Comparison of ENCODE assay signal across 16 cellular contexts in genomic region chr1:233241782-233242181, GRCh38. TPM values are rescaled to one million over a fixed set of nuclear protein-coding genes. Genes with fewer than 3 reads are reported as not detected.
A peak's percentile ranks its signal among the peaks of the same experiment; 100 is the strongest.
DNase-seq lines count a peak whose midpoint lies in the region; ATAC-seq, FAIRE-seq and TF ChIP-seq lines count a peak whose summit lies in the region.
"Had no signal": no experiment of that assay in that cellular context is flagged by ENCODE, and none has a peak within 500 bp of the region (broad histone marks: within the 10 kb centered on the region; RNA-seq: fewer than 3 reads in every experiment).

No MANE protein-coding gene starts in this region.

- BruUV-seq in K562 (replicated peaks; lab: Mats Ljungman, UMichigan), result no TSS peak

- peaks cover 2% of the 10 kb centered on the region for H3K79me1 ChIP-seq in mesenchymal stem cell (replicated peaks; ENCODE audit: low read length, poor library complexity, severe bottlenecking)

- no peak overlapping the region for H3K4me3 ChIP-seq in K562
- no peak overlapping the region for H3K4me3 ChIP-seq in mesenchymal stem cell (ENCODE audit: insufficient read depth in 1 of 2, low read depth in 1 of 2, low read length in 2 of 2)
- H3K4me3 ChIP-seq in transverse colon, result no peak overlapping the region
- H3K4me3 ChIP-seq in Karpas-422 (ENCODE audit: low read length), result no peak overlapping the region
- H3K4me3 ChIP-seq: GM23338, PC-9, SJSA1 had no signal

- no peak overlapping the region for H3K4me3 Mint-ChIP-seq in activated T-helper 2 cell treated with anti-CD3 and anti-CD28 coated beads, Interferon-gamma antibody, Interleukin-2, Interleukin-4, amounts not matched to agents 10 μg/mL and 5 μg/mL and 100 μg/mL, durations not matched to agents 14 hours and 24 hours and 36 hours (ENCODE audit: low read depth)
- H3K4me3 Mint-ChIP-seq: GM23338 had no signal

- no peaks in the 10 kb centered on the region for H3K27me3 Mint-ChIP-seq in activated T-helper 2 cell treated with anti-CD3 and anti-CD28 coated beads, Interferon-gamma antibody, Interleukin-2, Interleukin-4, amounts not matched to agents 10 μg/mL and 5 μg/mL and 100 μg/mL, durations not matched to agents 14 hours and 24 hours and 36 hours (ENCODE audit: low read depth)

- H3K14ac ChIP-seq in mesenchymal stem cell (ENCODE audit: low read length in 2 of 2), result no peak overlapping the region

- H3K9me2 ChIP-seq in Karpas-422 (replicated peaks; ENCODE audit: insufficient read depth, low read length), result no peaks in the 10 kb centered on the region

- H3K9me3 Mint-ChIP-seq in activated T-helper 2 cell treated with anti-CD3 and anti-CD28 coated beads, Interferon-gamma antibody, Interleukin-2, Interleukin-4, amounts not matched to agents 10 μg/mL and 5 μg/mL and 100 μg/mL, durations not matched to agents 14 hours and 24 hours and 36 hours, result no peaks in the 10 kb centered on the region
- H3K9me3 Mint-ChIP-seq: GM23338 had no signal

- 3% methylated on average over 2 of the region's 2 CpGs for WGBS in K562 (ENCODE audit: insufficient coverage, low coverage, missing lambda C conversion rate)
- 0% methylated on average over 1 of the region's 2 CpGs for WGBS in mesenchymal stem cell
- WGBS in transverse colon (ENCODE audit: low coverage in 1 of 2), 2 donors, result 33 to 47% methylated on average over 2 of the region's 2 CpGs

- H3K9ac ChIP-seq in K562 (ENCODE audit: insufficient read depth in 1 of 2, low read depth in 2 of 2, low read length in 2 of 2) (no peak overlapping the region), mesenchymal stem cell (ENCODE audit: low read length) (peak overlapping the region; percentile 44), Karpas-422 (ENCODE audit: low read length) (no peak overlapping the region)

- H2BK5ac ChIP-seq in mesenchymal stem cell (ENCODE audit: low read depth, low read length, poor library complexity, severe bottlenecking), result no peak overlapping the region

- no peak overlapping the region for H2BK12ac ChIP-seq in mesenchymal stem cell (ENCODE audit: low read length in 2 of 2)

- ATAC-seq in K562, result no peak

- peaks cover 2% of the 10 kb centered on the region for H3K4me1 Mint-ChIP-seq in activated T-helper 2 cell treated with anti-CD3 and anti-CD28 coated beads, Interferon-gamma antibody, Interleukin-2, Interleukin-4, amounts not matched to agents 10 μg/mL and 5 μg/mL and 100 μg/mL, durations not matched to agents 14 hours and 24 hours and 36 hours (ENCODE audit: low read depth)

- DNase-seq in HEK293T (ENCODE audit: extremely low spot score), result peak; percentile 19
- no peak for DNase-seq in K562 (ENCODE audit: extremely low read depth in 1 of 4, low spot score in 3 of 4)
- DNase-seq in mesenchymal stem cell, result no peak
- no peak for DNase-seq in transverse colon
- no peak for DNase-seq in head of caudate nucleus
- no peak for DNase-seq in activated T-helper 2 cell treated with anti-CD3 and anti-CD28 coated beads, Interferon-gamma antibody, Interleukin-2, Interleukin-4, amounts not matched to agents 10 μg/mL and 5 μg/mL and 100 μg/mL, durations not matched to agents 14 hours and 24 hours and 36 hours (ENCODE audit: low spot score)
- DNase-seq in erythroblast (lab: John Stamatoyannopoulos, UW), result no peak
- no peak for DNase-seq in Karpas-422
- DNase-seq: DMS 273 treated with DMSO at 0.1 percent for 48 hours, NCI-H1417 treated with DMSO at 0.1 percent for 48 hours, NCI-H187 treated with DMSO at 0.1 percent for 48 hours had no signal

- H2AFZ ChIP-seq in K562 (ENCODE audit: low read depth, low read length), result no peak overlapping the region
- H2AFZ ChIP-seq in mesenchymal stem cell (ENCODE audit: low read depth, low read length), result no peak overlapping the region
- no peak overlapping the region for H2AFZ ChIP-seq in Karpas-422 (ENCODE audit: low read length)
- H2AFZ ChIP-seq: GM23338, PC-9 had no signal

- H2BK15ac ChIP-seq in mesenchymal stem cell (ENCODE audit: low read depth, poor library complexity, severe bottlenecking), result no peak overlapping the region

- TF ChIP-seq EP300 in K562 (IDR thresholded peaks at IDR 0.05; ENCODE audit: low read length), result no peak
- no peak for TF ChIP-seq EP300 in transverse colon (IDR thresholded peaks at IDR 0.05; ENCODE audit: low read depth)

- no peak overlapping the region for H3K23ac ChIP-seq in mesenchymal stem cell (ENCODE audit: low read length in 2 of 2)

- H4K8ac ChIP-seq in mesenchymal stem cell (ENCODE audit: low read length), result no peak overlapping the region

- H4K20me1 ChIP-seq in K562 (replicated peaks; ENCODE audit: control insufficient read depth, insufficient read depth, low read length) (no peaks in the 10 kb centered on the region), Karpas-422 (ENCODE audit: insufficient read depth, low read depth, low read length) (no peaks in the 10 kb centered on the region)

- no peak for TF ChIP-seq CTCF in K562 (IDR thresholded peaks at IDR 0.05 in 2 of 3, conservative IDR thresholded peaks at IDR 0.05 in 1 of 3; ENCODE audit: insufficient read depth in 2 of 3, low read depth in 1 of 3, low read length in 3 of 3)
- no peak for TF ChIP-seq CTCF in transverse colon (IDR thresholded peaks at IDR 0.05)

- in situ Hi-C loops in K562 (cut with MboI) (loop anchor here (25.0 kb wide), 2 partner anchors 604 to 1504 kb away; partner anchors contain the start of gene SIPA1L2), transverse colon (cut with MboI; ENCODE audit: low pct_ligation_motif_present in 1 of 4, low pct_unique_long_range_greater_than_20kb in 1 of 4, low sequenced_read_pairs in 3 of 4) (loop anchor here (25.0 kb wide), 2 partner anchors 604 to 1379 kb away; partner anchors contain the start of gene SIPA1L2 (in 4 of the 4))

- H3K9me1 ChIP-seq in K562 (ENCODE audit: control insufficient read depth, insufficient read depth, low read length), result no peaks in the 10 kb centered on the region

- H2AK5ac ChIP-seq in mesenchymal stem cell (ENCODE audit: low read length, severe bottlenecking), result no peak overlapping the region

- H4K91ac ChIP-seq in mesenchymal stem cell (ENCODE audit: low read length), result no peak overlapping the region

- H3K36me3 ChIP-seq in K562 (ENCODE audit: control insufficient read depth, insufficient read depth, low read length) (no peaks in the 10 kb centered on the region), mesenchymal stem cell (ENCODE audit: control insufficient read depth in 1 of 2, insufficient read depth in 2 of 2, low read depth in 1 of 2, low read length in 2 of 2) (peaks cover 11 to 40% of the 10 kb centered on the region in 2 experiments), transverse colon (no peaks in the 10 kb centered on the region), Karpas-422 (ENCODE audit: insufficient read depth, low read length) (peaks cover 9% of the 10 kb centered on the region; the same call in 1 of the 2 replicates)
- H3K36me3 ChIP-seq: SJSA1 had no signal

- intact Hi-C loops in K562 (cut with micrococcal nuclease) (loop anchor here (1.0 kb wide), 2 partner anchors 606 to 1484 kb away; no protein-coding TSS in a partner anchor), transverse colon (cut with DNase I; ENCODE audit: low total_unique reads) (loop anchor here (10.0 kb wide), 1 partner anchor 607 kb away; the partner anchor contains the start of gene SIPA1L2), head of caudate nucleus (cut with DNase I) (loop anchor here (5.0 kb wide), 1 partner anchor 609 kb away; the partner anchor contains the start of gene SIPA1L2)
- intact Hi-C loops in activated T-helper 2 cell treated with anti-CD3 and anti-CD28 coated beads, Interferon-gamma antibody, Interleukin-2, Interleukin-4, amounts not matched to agents 10 μg/mL and 5 μg/mL and 100 μg/mL, durations not matched to agents 14 hours and 24 hours and 36 hours (cut with micrococcal nuclease), result loop anchor here (1.0 kb wide), 1 partner anchor 606 kb away; no protein-coding TSS in a partner anchor

- TF ChIP-seq POLR2A in K562 (conservative IDR thresholded peaks at IDR 0.05) (no peak), transverse colon (IDR thresholded peaks at IDR 0.05) (no peak), erythroblast (IDR thresholded peaks at IDR 0.05; ENCODE audit: low read length) (no peak)

- H3K79me2 ChIP-seq in K562 (ENCODE audit: control insufficient read depth, insufficient read depth, low read length) (no peaks in the 10 kb centered on the region), Karpas-422 (ENCODE audit: low read length) (0 out of 2 replicates have a peak, but pooled peaks cover 4% of the 10 kb centered on the region)

- H3K27ac Mint-ChIP-seq in activated T-helper 2 cell treated with anti-CD3 and anti-CD28 coated beads, Interferon-gamma antibody, Interleukin-2, Interleukin-4, amounts not matched to agents 10 μg/mL and 5 μg/mL and 100 μg/mL, durations not matched to agents 14 hours and 24 hours and 36 hours, result no peak overlapping the region

- H3K9me3 ChIP-seq in K562 (replicated peaks; ENCODE audit: control insufficient read depth, insufficient read depth, low read depth, low read length) (no peaks in the 10 kb centered on the region), mesenchymal stem cell (ENCODE audit: control insufficient read depth, low read length) (no peaks in the 10 kb centered on the region), transverse colon (no peaks in the 10 kb centered on the region), Karpas-422 (ENCODE audit: low read length) (no peaks in the 10 kb centered on the region)
- H3K9me3 ChIP-seq: SJSA1 had no signal

- peaks cover 4% of the 10 kb centered on the region for H3K36me3 Mint-ChIP-seq in activated T-helper 2 cell treated with anti-CD3 and anti-CD28 coated beads, Interferon-gamma antibody, Interleukin-2, Interleukin-4, amounts not matched to agents 10 μg/mL and 5 μg/mL and 100 μg/mL, durations not matched to agents 14 hours and 24 hours and 36 hours (ENCODE audit: low read depth)

- no peak overlapping the region for H2BK120ac ChIP-seq in mesenchymal stem cell (ENCODE audit: low read depth, low read length)

- H3K27me3 ChIP-seq in K562 (ENCODE audit: control insufficient read depth in 2 of 2, insufficient read depth in 2 of 2, low read length in 2 of 2) (no peaks in the 10 kb centered on the region; a peak in 1 of 5 replicates), mesenchymal stem cell (ENCODE audit: control insufficient read depth in 1 of 2, insufficient read depth in 1 of 2, low read length in 2 of 2) (no peaks in the 10 kb centered on the region), transverse colon (no peaks in the 10 kb centered on the region), Karpas-422 (ENCODE audit: low read length) (no peaks in the 10 kb centered on the region)
- H3K27me3 ChIP-seq: SJSA1 had no signal

- no peak for TF ChIP-seq RAD21 in K562 (CRISPR knock-in tag; conservative IDR thresholded peaks at IDR 0.05 in 1 of 2, IDR thresholded peaks at IDR 0.05 in 1 of 2)

- H3K4ac ChIP-seq in mesenchymal stem cell (ENCODE audit: low read depth in 1 of 2, low read length in 2 of 2), result no peak overlapping the region

- H3K4me1 ChIP-seq in K562 (replicated peaks in 1 of 2; ENCODE audit: control insufficient read depth in 2 of 2, insufficient read depth in 2 of 2, low read length in 2 of 2) (no peaks in the 10 kb centered on the region), mesenchymal stem cell (ENCODE audit: control insufficient read depth, insufficient read depth, low read depth, low read length) (peaks cover 3% of the 10 kb centered on the region), transverse colon (peaks cover 14 to 36% (median 25%) of the 10 kb centered on the region in 4 donors), Karpas-422 (ENCODE audit: low read length) (no peaks in the 10 kb centered on the region)

- no peak for FAIRE-seq in K562 (lab: Jason Lieb, UNC)
- FAIRE-seq: GM19239 had no signal

- H3K18ac ChIP-seq in mesenchymal stem cell (ENCODE audit: low read depth in 1 of 2, low read length in 2 of 2), result no peak overlapping the region

- CTCF ChIA-PET in HEK293T (lab: Yijun Ruan, JAX) (no interaction called here), K562 (lab: Yijun Ruan, JAX; ENCODE audit: low intra/inter-chr PET ratio) (interaction anchor here (1.2 to 1.5 kb wide), 2 partner anchors 1375 to 1485 kb away, joined by 6 read pairs; no protein-coding TSS in a partner anchor)

- H3K27ac ChIP-seq in K562 (ENCODE audit: extremely low read depth, low read depth, low read length) (no peak overlapping the region), mesenchymal stem cell (ENCODE audit: low read length, poor library complexity, severe bottlenecking) (no peak overlapping the region), transverse colon (peak overlapping the region; percentile 54 to 82 (median 80)), Karpas-422 (ENCODE audit: low read length) (no peak overlapping the region)
- H3K27ac ChIP-seq: C4-2B, PC-9, SJSA1 had no signal

- POLR2A ChIA-PET in HEK293T (lab: Yijun Ruan, JAX), result no interaction called here
- POLR2A ChIA-PET in K562 (lab: Yijun Ruan, JAX), result no interaction called here

- H3K4me2 ChIP-seq in K562 (ENCODE audit: insufficient read depth, low read length) (no peak overlapping the region), mesenchymal stem cell (ENCODE audit: low read length, poor library complexity, severe bottlenecking) (no peak overlapping the region), Karpas-422 (ENCODE audit: low read depth, low read length, poor library complexity, severe bottlenecking) (no peak overlapping the region)
- H3K4me2 ChIP-seq: GM23338, PC-9 had no signal

RNA-seq across cellular contexts. Expression of gene PCNX2, which starts 53.7 kb away (rescaled TPM):
- total RNA-seq in K562 (2011; cell fraction: chromatin; rRNA removed; ENCODE audit: low replicate concordance), result not detected in 2 replicates
- total RNA-seq in K562 (2011; cell fraction: nucleolus; rRNA removed), result not detected in 2 replicates
- total RNA-seq in K562 (2011; cell fraction: nucleoplasm; rRNA removed), result not detected in 2 replicates
- total RNA-seq in K562 (2014; rRNA removed) (not detected in 2 replicates), K562 (2014; rRNA removed; fragmentation: Illumina TruSeq; extraction: Trizol) (not detected in 2 replicates), K562 (2015; rRNA removed; fragmentation: Illumina TruSeq; extraction: Trizol) (0.33 TPM in 1 of 2 replicates, not detected in the other), K562 (2021) (0.07 and 0.31 TPM in 2 replicates), transverse colon (100 to 1,000 TPM in 1 of 4 donors, 10 to 100 TPM in 2, 1 to 10 TPM in 1; 6.8 to 518 (median 11.8) TPM)
- polyA plus RNA-seq in K562 (2011; rRNA removed) (not detected in 2 replicates), K562 (2014; fragmentation: Illumina TruSeq; extraction: Trizol) (not detected in 2 replicates), K562 (2014; fragmentation: Nextera tagmentation; extraction: Ambion mirVana) (not detected), K562 (2014; rRNA removed) (not detected in 2 replicates)
- polyA plus RNA-seq in K562 (2011; cell fraction: cytosol; rRNA removed), result 0.04 TPM in 1 of 2 replicates, not detected in the other
- 0.03 TPM in 1 of 2 replicates, not detected in the other for polyA plus RNA-seq in K562 (2011; cell fraction: nucleus; rRNA removed)
- 0.04 and 0.25 TPM in 2 replicates for polyA plus RNA-seq in K562 (2012)
- 0.06 TPM in 1 of 2 replicates, not detected in the other for polyA minus RNA-seq in K562 (2011; rRNA and poly(A)+ RNA removed)
- 0.48 and 0.64 TPM in 2 replicates for polyA minus RNA-seq in K562 (2011; cell fraction: cytosol; rRNA and poly(A)+ RNA removed)
- not detected in 2 replicates for polyA minus RNA-seq in K562 (2011; cell fraction: nucleus; rRNA and poly(A)+ RNA removed)
- polyA plus RNA-seq in mesenchymal stem cell (2013, experiment 1 of 2), result 16.2 TPM
- 15.7 TPM for polyA plus RNA-seq in mesenchymal stem cell (2013, experiment 2 of 2)
- total RNA-seq in activated T-helper 2 cell treated with anti-CD3 and anti-CD28 coated beads, Interferon-gamma antibody, Interleukin-2, Interleukin-4, amounts not matched to agents 10 μg/mL and 5 μg/mL and 100 μg/mL, durations not matched to agents 14 hours and 24 hours and 36 hours, result 12.8 and 16.0 TPM in 2 replicates
- total RNA-seq in Karpas-422 (2014; rRNA removed; shearing (Covaris generic); ENCODE audit: low replicate concordance), result 49.1 and 96.2 TPM in 2 replicates

Comparison
In these comparisons a context has a peak if more than half of its experiments do, and no peak if none do; other contexts are left out.
1. H3K27ac ChIP-seq: peak in transverse colon (4 of 4); none in K562 (single experiment), mesenchymal stem cell (single experiment) and Karpas-422 (single experiment).
2. RNA of gene PCNX2, which starts 53.7 kb away (total RNA-seq): 49.1 to 96.2 TPM in Karpas-422, 6.8 to 518 TPM in transverse colon and 12.8 to 16.0 TPM in activated T-helper 2 cell treated with anti-CD3 and anti-CD28 coated beads, Interferon-gamma antibody, Interleukin-2, Interleukin-4, amounts not matched to agents 10 μg/mL and 5 μg/mL and 100 μg/mL, durations not matched to agents 14 hours and 24 hours and 36 hours; 0.07 to 0.33 TPM in K562; every median in the first group is over 4 times any median in the second.